ENCODE assay signal across 1 cellular context in genomic region chr13:106567421-106568224, GRCh38.
TF ChIP-seq lines count a peak whose summit lies in the region.

ARGLU1 (minus strand) TSS chr13:106568137; CDS start chr13:106567919, 218 bp downstream.

TF ChIP-seq in HepG2, 621 proteins besides CTCF, POLR2A, EP300 and RAD21 (continued from another document and continues in another):
- TF ChIP-seq ZBTB10 (CRISPR knock-in tag; IDR thresholded peaks at IDR 0.05; ENCODE audit: borderline replicate concordance) (no peak), BATF2 (CRISPR knock-in tag; IDR thresholded peaks at IDR 0.05) (peak; percentile 42; the same call in 1 of the 2 replicates), TAF1 (CRISPR knock-in tag; IDR thresholded peaks at IDR 0.05) (peak; percentile 86), DRAP1 (CRISPR knock-in tag; IDR thresholded peaks at IDR 0.05) (peak; percentile 15; the same call in 1 of the 2 replicates), ZNF652 (CRISPR knock-in tag; IDR thresholded peaks at IDR 0.05; ENCODE audit: borderline replicate concordance, low read depth) (no peak), ZNF589 (CRISPR knock-in tag; conservative IDR thresholded peaks at IDR 0.05) (peak; percentile 36; the same call in 1 of the 2 replicates), THAP11 (CRISPR knock-in tag; IDR thresholded peaks at IDR 0.05) (peak; percentile 72), KAT8 (CRISPR knock-in tag; IDR thresholded peaks at IDR 0.05) (peak; percentile 88), SAP130 (CRISPR knock-in tag; IDR thresholded peaks at IDR 0.05; ENCODE audit: low read depth) (peak; percentile 80), ZNF337 (CRISPR knock-in tag; IDR thresholded peaks at IDR 0.05; ENCODE audit: borderline replicate concordance, low read depth) (peak; percentile 78; the same call in 1 of the 2 replicates), CREM (IDR thresholded peaks at IDR 0.05) (peak; percentile 42; the same call in 1 of the 2 replicates), CREM (CRISPR knock-in tag; IDR thresholded peaks at IDR 0.05) (no peak), FOXK1 (CRISPR knock-in tag; IDR thresholded peaks at IDR 0.05; ENCODE audit: borderline replicate concordance, low read depth) (peak; percentile 36; the same call in 1 of the 2 replicates), ZNF362 (CRISPR knock-in tag; IDR thresholded peaks at IDR 0.05; ENCODE audit: borderline replicate concordance) (no peak), ETV5 (CRISPR knock-in tag; IDR thresholded peaks at IDR 0.05; ENCODE audit: borderline replicate concordance) (no peak), FOSL1 (CRISPR knock-in tag; IDR thresholded peaks at IDR 0.05; ENCODE audit: borderline replicate concordance) (no peak), ZNF33B (CRISPR knock-in tag; IDR thresholded peaks at IDR 0.05) (peak; percentile 79), CREB3 (CRISPR knock-in tag; IDR thresholded peaks at IDR 0.05) (0 out of 2 replicates have a peak, but pooled peaks have one; percentile 45), POLR2G (IDR thresholded peaks at IDR 0.05; ENCODE audit: low read depth, low read length) (peak; percentile 98), MED1 (CRISPR knock-in tag; IDR thresholded peaks at IDR 0.05) (peak; percentile 42; the same call in 1 of the 2 replicates), ZNF431 (CRISPR knock-in tag; IDR thresholded peaks at IDR 0.05; ENCODE audit: borderline replicate concordance, low read depth) (0 out of 2 replicates have a peak, but pooled peaks have one; percentile 68), ZNF749 (CRISPR knock-in tag; IDR thresholded peaks at IDR 0.05; ENCODE audit: borderline replicate concordance) (0 out of 2 replicates have a peak, but pooled peaks have one; percentile 16), TP53 (CRISPR knock-in tag; conservative IDR thresholded peaks at IDR 0.05) (0 out of 2 replicates have a peak, but pooled peaks have one; percentile 40), NPAS2 (CRISPR knock-in tag; IDR thresholded peaks at IDR 0.05; ENCODE audit: borderline replicate concordance) (no peak), ZNF746 (CRISPR knock-in tag; IDR thresholded peaks at IDR 0.05) (0 out of 2 replicates have a peak, but pooled peaks have one; percentile 29), HBP1 (CRISPR knock-in tag; IDR thresholded peaks at IDR 0.05; ENCODE audit: low read depth) (peak; percentile 29; the same call in 1 of the 2 replicates), SALL2 (CRISPR knock-in tag; IDR thresholded peaks at IDR 0.05) (no peak; the same call in 1 of the 2 replicates), PHF20 (CRISPR knock-in tag; IDR thresholded peaks at IDR 0.05) (peak; percentile 67), PBX3 (CRISPR knock-in tag; IDR thresholded peaks at IDR 0.05; ENCODE audit: borderline replicate concordance) (0 out of 2 replicates have a peak, but pooled peaks have one; percentile 8), STAT6 (CRISPR knock-in tag; IDR thresholded peaks at IDR 0.05; ENCODE audit: borderline replicate concordance) (no peak), ZBTB20 (CRISPR knock-in tag; IDR thresholded peaks at IDR 0.05; ENCODE audit: borderline replicate concordance, low read depth) (peak; percentile 78; the same call in 1 of the 2 replicates), TCF7L2 (IDR thresholded peaks at IDR 0.05; ENCODE audit: low read depth, low read length) (no peak), DR1 (CRISPR knock-in tag; IDR thresholded peaks at IDR 0.05) (peak; percentile 69; the same call in 1 of the 2 replicates), TARDBP (CRISPR knock-in tag; IDR thresholded peaks at IDR 0.05) (peak; percentile 29), ZNF780A (CRISPR knock-in tag; IDR thresholded peaks at IDR 0.05) (0 out of 2 replicates have a peak, but pooled peaks have one; percentile 45), TMF1 (CRISPR knock-in tag; IDR thresholded peaks at IDR 0.05; ENCODE audit: low read depth) (peak; percentile 66; the same call in 1 of the 2 replicates), PCBP2 (optimal IDR thresholded peaks at IDR 0.05; ENCODE audit: low read depth, low read length, poor library complexity, severe bottlenecking) (no peak), ZNF142 (CRISPR knock-in tag; IDR thresholded peaks at IDR 0.05) (peak; percentile 93)
